Comparison of ENCODE assay signal across 8 cellular contexts in genomic region chr2:172698041-172698863, GRCh38. TPM values are rescaled to one million over a fixed set of nuclear protein-coding genes. Genes with fewer than 3 reads are reported as not detected.
DNase-seq lines count a peak whose midpoint lies in the region; ATAC-seq and TF ChIP-seq lines count a peak whose summit lies in the region.

No MANE protein-coding gene starts in this region.

- H3K9ac ChIP-seq in HCT116 (ENCODE audit: low read length), result 0 out of 2 replicates have a peak overlapping the region, but pooled peaks have one; percentile 1

- intact Hi-C loops in HCT116 (cut with micrococcal nuclease), result no loop called here
- intact Hi-C loops in Right ventricle myocardium superior (cut with DNase I), result no loop called here
- intact Hi-C loops in adrenal gland (cut with DNase I), result no loop called here

- peaks cover 19 to 24% of the 10 kb centered on the region in 2 experiments for H3K4me1 ChIP-seq in HCT116 (ENCODE audit: control insufficient read depth in 1 of 2, insufficient read depth in 2 of 2, low read length in 2 of 2)
- peaks cover 0 to 4% of the 10 kb centered on the region in 2 donors for H3K4me1 ChIP-seq in adrenal gland (replicated peaks in 1 of 2)

- no peaks in the 10 kb centered on the region for H3K9me2 ChIP-seq in HCT116 (ENCODE audit: insufficient read depth)

- no TSS peak for BruUV-seq in HCT116 (replicated peaks; lab: Mats Ljungman, UMichigan)

- peak; percentile 80 for ATAC-seq in GM18498 (IDR thresholded peaks at IDR 0.05; ENCODE audit: unreplicated experiment)
- peak; percentile 89 for ATAC-seq in HCT116
- no peak for ATAC-seq in GM21526 (IDR thresholded peaks at IDR 0.05; ENCODE audit: low FRiP score, unreplicated experiment)
- ATAC-seq in Right ventricle myocardium superior (ENCODE audit: poor library complexity), result no peak

- H3K36me3 ChIP-seq in HCT116 (ENCODE audit: control insufficient read depth in 1 of 2, insufficient read depth in 2 of 2, low read length in 2 of 2) (no peaks in the 10 kb centered on the region), adrenal gland (replicated peaks in 1 of 2) (no peaks in the 10 kb centered on the region)

- no peak for TF ChIP-seq CTCF in HCT116 (IDR thresholded peaks at IDR 0.05 in 2 of 3, conservative IDR thresholded peaks at IDR 0.05 in 1 of 3; ENCODE audit: borderline replicate concordance in 1 of 3, insufficient read depth in 1 of 3, low read depth in 2 of 3, low read length in 2 of 3)
- no peak for TF ChIP-seq CTCF in NB4 (IDR thresholded peaks at IDR 0.05; ENCODE audit: low read depth, low read length)
- no peak for TF ChIP-seq CTCF in choroid plexus epithelial cell (conservative IDR thresholded peaks at IDR 0.05; ENCODE audit: low read depth, low read length)
- no peak for TF ChIP-seq CTCF in adrenal gland (IDR thresholded peaks at IDR 0.05)

- RAD21 ChIA-PET in HCT116 (lab: Charles Lee; ENCODE audit: low non-redundant PET in 1 of 2, low total read pairs in 2 of 2, uncharacterized antibody in 2 of 2, unreplicated experiment in 2 of 2), result no interaction called here

- H3K4me3 ChIP-seq in HCT116 (replicated peaks in 1 of 2; ENCODE audit: low read depth in 1 of 2, low read length in 2 of 2) (peak overlapping the region in 1 of 2 experiments; percentile 29; a peak in 2 of 4 replicates), NB4 (ENCODE audit: low read depth, low read length) (no peak overlapping the region), choroid plexus epithelial cell (ENCODE audit: low read depth, low read length) (no peak overlapping the region), adrenal gland (no peak overlapping the region)

- peak overlapping the region; percentile 24 for H2AFZ ChIP-seq in HCT116 (ENCODE audit: low read depth, low read length, poor library complexity, severe bottlenecking)

- WGBS in adrenal gland, 4 donors, result 63 to 69% (median 67%) methylated on average over 5 of the region's 5 CpGs

- TF ChIP-seq RAD21 in HCT116 (IDR thresholded peaks at IDR 0.05; ENCODE audit: low read depth), result no peak

- TF ChIP-seq POLR2A in HCT116 (IDR thresholded peaks at IDR 0.05; ENCODE audit: borderline replicate concordance, extremely low read depth, insufficient read depth, insufficient read length) (no peak), NB4 (IDR thresholded peaks at IDR 0.05; ENCODE audit: extremely low read depth, insufficient read length) (no peak), adrenal gland (IDR thresholded peaks at IDR 0.05) (no peak)

- peak overlapping the region; percentile 60 for H3K4me2 ChIP-seq in HCT116 (ENCODE audit: low read length)

- no peaks in the 10 kb centered on the region for H3K27me3 ChIP-seq in HCT116 (ENCODE audit: insufficient read depth, low read length)
- H3K27me3 ChIP-seq in adrenal gland, result peaks cover 5% of the 10 kb centered on the region

- H3K79me2 ChIP-seq in HCT116 (ENCODE audit: insufficient read depth, low read length), result no peaks in the 10 kb centered on the region

- H3K9me3 ChIP-seq in HCT116 (ENCODE audit: control insufficient read depth in 1 of 2, insufficient read depth in 1 of 2, low read depth in 1 of 2, low read length in 2 of 2), result no peaks in the 10 kb centered on the region
- no peaks in the 10 kb centered on the region for H3K9me3 ChIP-seq in adrenal gland (replicated peaks in 1 of 3)

- POLR2A ChIA-PET in HCT116 (lab: Charles Lee), result no interaction called here

- CTCF ChIA-PET in HCT116 (lab: Charles Lee), result interaction anchor here (1.2 kb wide), 1 partner anchor 55 kb away, joined by 3 read pairs; no protein-coding TSS in a partner anchor

- no peaks in the 10 kb centered on the region for H4K20me1 ChIP-seq in HCT116 (ENCODE audit: insufficient read depth)

- H3K27ac ChIP-seq in HCT116 (ENCODE audit: low read depth, low read length) (peak overlapping the region; percentile 11; the same call in 1 of the 2 replicates), adrenal gland (no peak overlapping the region)

- DNase-seq in HCT116 (ENCODE audit: low read depth, low spot score), result peak; percentile 67
- DNase-seq in NB4 (ENCODE audit: low read depth), result peak; percentile 88
- DNase-seq in choroid plexus epithelial cell (ENCODE audit: low read depth), result peak; percentile 85
- DNase-seq in pons (ENCODE audit: low spot score), result no peak
- no peak for DNase-seq in Right ventricle myocardium superior
- no peak for DNase-seq in adrenal gland

TF ChIP-seq in HCT116, 20 proteins besides CTCF, POLR2A, EP300 and RAD21:
- TF ChIP-seq CEBPB (IDR thresholded peaks at IDR 0.05; ENCODE audit: low read depth), result no peak; the same call in 1 of the 2 replicates
- no peak for TF ChIP-seq SIN3A (IDR thresholded peaks at IDR 0.05; ENCODE audit: low read depth)
- no peak for TF ChIP-seq EGR1 (IDR thresholded peaks at IDR 0.05; ENCODE audit: low read depth)
- TF ChIP-seq CBX3 (IDR thresholded peaks at IDR 0.05; ENCODE audit: low read depth), result peak; percentile 86
- no peak for TF ChIP-seq REST (IDR thresholded peaks at IDR 0.05; ENCODE audit: low read depth)
- no peak for TF ChIP-seq ELF1 (IDR thresholded peaks at IDR 0.05; ENCODE audit: borderline replicate concordance, low read depth)
- TF ChIP-seq JUND (IDR thresholded peaks at IDR 0.05), result peak; percentile 96
- peak; percentile 48; the same call in 1 of the 2 replicates for TF ChIP-seq SRF (IDR thresholded peaks at IDR 0.05; ENCODE audit: low read depth)
- no peak for TF ChIP-seq ZFX (IDR thresholded peaks at IDR 0.05)
- TF ChIP-seq SP1 (IDR thresholded peaks at IDR 0.05; ENCODE audit: low read depth), result peak; percentile 63
- no peak for TF ChIP-seq ZBTB33 (IDR thresholded peaks at IDR 0.05; ENCODE audit: extremely low read depth, insufficient replicate concordance, low read length)
- no peak for TF ChIP-seq EZH2 (IDR thresholded peaks at IDR 0.05)
- TF ChIP-seq TCF7L2 (IDR thresholded peaks at IDR 0.05; ENCODE audit: borderline replicate concordance, extremely low read depth, insufficient read depth, insufficient read length), result peak; percentile 63
- TF ChIP-seq MAX (IDR thresholded peaks at IDR 0.05), result no peak
- TF ChIP-seq FOSL1 (IDR thresholded peaks at IDR 0.05; ENCODE audit: low read depth), result peak; percentile 97
- TF ChIP-seq ZNF274 (IDR thresholded peaks at IDR 0.05; ENCODE audit: low read depth, low read length), result no peak
- TF ChIP-seq YY1 (IDR thresholded peaks at IDR 0.05; ENCODE audit: extremely low read depth, insufficient replicate concordance, low read depth, low read length), result no peak
- TF ChIP-seq EZH2phosphoT487 (IDR thresholded peaks at IDR 0.05; ENCODE audit: borderline replicate concordance), result no peak
- TF ChIP-seq ATF3 (IDR thresholded peaks at IDR 0.05), result no peak
- no peak for TF ChIP-seq POLR2AphosphoS5 (IDR thresholded peaks at IDR 0.05; ENCODE audit: low read depth, low read length)

RNA-seq across cellular contexts. Expression of gene RAPGEF4, which starts 37.4 kb away (rescaled TPM):
- total RNA-seq in HCT116 (2021; ENCODE audit: unreplicated experiment) (0.59 TPM), Right ventricle myocardium superior (7.2 TPM), adrenal gland (100 to 1,000 TPM in 6 of 8 donors, 10 to 100 TPM in 2; 64.1 to 288 (median 171) TPM)
- polyA plus RNA-seq in HCT116 (2012), result 0.49 and 0.87 TPM in 2 replicates
- polyA plus RNA-seq in adrenal gland, result 10 to 100 TPM; 24.8 to 81.5 (median 60.3) TPM

Comparison
In these comparisons a context has a peak if more than half of its experiments do, and no peak if none do; other contexts are left out.
1. ATAC-seq: peak in GM18498 (single experiment) and HCT116 (single experiment); none in GM21526 (single experiment) and Right ventricle myocardium superior (single experiment).
2. DNase-seq: peak in HCT116 (single experiment), NB4 (single experiment) and choroid plexus epithelial cell (single experiment); none in pons (single experiment), Right ventricle myocardium superior (single experiment) and adrenal gland (0 of 7).